In the genomic region with DNA sequence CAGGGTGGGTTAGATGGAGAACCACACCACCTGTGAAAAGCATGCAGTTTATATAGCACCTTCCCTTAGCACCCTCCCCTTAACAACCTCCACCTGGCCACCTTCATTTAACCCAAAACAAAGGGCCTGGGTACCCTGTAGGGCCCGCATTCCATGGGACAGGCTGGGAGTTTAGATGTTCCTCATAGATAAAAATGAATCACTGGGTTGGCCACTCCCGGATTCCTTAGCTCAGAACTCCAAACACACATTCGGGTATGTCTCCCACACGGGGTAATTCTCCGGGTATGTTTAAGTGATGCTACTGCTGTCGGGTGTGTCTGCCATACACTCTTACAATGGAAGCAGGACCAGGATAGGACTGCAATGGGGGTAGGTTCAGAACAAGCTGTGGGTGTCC, we compare ENCODE assay signal across 2 cellular contexts.
TF ChIP-seq lines count a peak whose summit lies in the region.

No MANE protein-coding gene starts in this region.

TF ChIP-seq in SK-N-SH treated with all-trans-retinoic acid at 6 μM for 48 hours, 23 proteins besides CTCF, POLR2A, EP300 and RAD21 (continued from another document):
- TF ChIP-seq, protein P1, sequence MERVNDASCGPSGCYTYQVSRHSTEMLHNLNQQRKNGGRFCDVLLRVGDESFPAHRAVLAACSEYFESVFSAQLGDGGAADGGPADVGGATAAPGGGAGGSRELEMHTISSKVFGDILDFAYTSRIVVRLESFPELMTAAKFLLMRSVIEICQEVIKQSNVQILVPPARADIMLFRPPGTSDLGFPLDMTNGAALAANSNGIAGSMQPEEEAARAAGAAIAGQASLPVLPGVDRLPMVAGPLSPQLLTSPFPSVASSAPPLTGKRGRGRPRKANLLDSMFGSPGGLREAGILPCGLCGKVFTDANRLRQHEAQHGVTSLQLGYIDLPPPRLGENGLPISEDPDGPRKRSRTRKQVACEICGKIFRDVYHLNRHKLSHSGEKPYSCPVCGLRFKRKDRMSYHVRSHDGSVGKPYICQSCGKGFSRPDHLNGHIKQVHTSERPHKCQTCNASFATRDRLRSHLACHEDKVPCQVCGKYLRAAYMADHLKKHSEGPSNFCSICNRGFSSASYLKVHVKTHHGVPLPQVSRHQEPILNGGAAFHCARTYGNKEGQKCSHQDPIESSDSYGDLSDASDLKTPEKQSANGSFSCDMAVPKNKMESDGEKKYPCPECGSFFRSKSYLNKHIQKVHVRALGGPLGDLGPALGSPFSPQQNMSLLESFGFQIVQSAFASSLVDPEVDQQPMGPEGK (CRISPR knock-in tag; IDR thresholded peaks at IDR 0.05; ENCODE audit: borderline replicate concordance) = no peak
- TF ChIP-seq OSR1 (CRISPR knock-in tag; IDR thresholded peaks at IDR 0.05) = no peak
- no peak for TF ChIP-seq ZC3H10 (CRISPR knock-in tag; IDR thresholded peaks at IDR 0.05)
- TF ChIP-seq BACH2 (CRISPR knock-in tag; IDR thresholded peaks at IDR 0.05; ENCODE audit: borderline replicate concordance) = no peak
- TF ChIP-seq, protein P2, sequence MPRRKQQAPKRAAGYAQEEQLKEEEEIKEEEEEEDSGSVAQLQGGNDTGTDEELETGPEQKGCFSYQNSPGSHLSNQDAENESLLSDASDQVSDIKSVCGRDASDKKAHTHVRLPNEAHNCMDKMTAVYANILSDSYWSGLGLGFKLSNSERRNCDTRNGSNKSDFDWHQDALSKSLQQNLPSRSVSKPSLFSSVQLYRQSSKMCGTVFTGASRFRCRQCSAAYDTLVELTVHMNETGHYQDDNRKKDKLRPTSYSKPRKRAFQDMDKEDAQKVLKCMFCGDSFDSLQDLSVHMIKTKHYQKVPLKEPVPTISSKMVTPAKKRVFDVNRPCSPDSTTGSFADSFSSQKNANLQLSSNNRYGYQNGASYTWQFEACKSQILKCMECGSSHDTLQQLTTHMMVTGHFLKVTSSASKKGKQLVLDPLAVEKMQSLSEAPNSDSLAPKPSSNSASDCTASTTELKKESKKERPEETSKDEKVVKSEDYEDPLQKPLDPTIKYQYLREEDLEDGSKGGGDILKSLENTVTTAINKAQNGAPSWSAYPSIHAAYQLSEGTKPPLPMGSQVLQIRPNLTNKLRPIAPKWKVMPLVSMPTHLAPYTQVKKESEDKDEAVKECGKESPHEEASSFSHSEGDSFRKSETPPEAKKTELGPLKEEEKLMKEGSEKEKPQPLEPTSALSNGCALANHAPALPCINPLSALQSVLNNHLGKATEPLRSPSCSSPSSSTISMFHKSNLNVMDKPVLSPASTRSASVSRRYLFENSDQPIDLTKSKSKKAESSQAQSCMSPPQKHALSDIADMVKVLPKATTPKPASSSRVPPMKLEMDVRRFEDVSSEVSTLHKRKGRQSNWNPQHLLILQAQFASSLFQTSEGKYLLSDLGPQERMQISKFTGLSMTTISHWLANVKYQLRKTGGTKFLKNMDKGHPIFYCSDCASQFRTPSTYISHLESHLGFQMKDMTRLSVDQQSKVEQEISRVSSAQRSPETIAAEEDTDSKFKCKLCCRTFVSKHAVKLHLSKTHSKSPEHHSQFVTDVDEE (CRISPR knock-in tag; IDR thresholded peaks at IDR 0.05) = no peak
- no peak for TF ChIP-seq GLIS3 (CRISPR knock-in tag; IDR thresholded peaks at IDR 0.05)
- no peak for TF ChIP-seq RARB (CRISPR knock-in tag; IDR thresholded peaks at IDR 0.05)
- TF ChIP-seq ZNF70 (CRISPR knock-in tag; IDR thresholded peaks at IDR 0.05) = no peak
- TF ChIP-seq ARNTL (CRISPR knock-in tag; IDR thresholded peaks at IDR 0.05; ENCODE audit: borderline replicate concordance, low read depth) = no peak
- no peak for TF ChIP-seq ZFP3 (CRISPR knock-in tag; IDR thresholded peaks at IDR 0.05)
- TF ChIP-seq PPARA (CRISPR knock-in tag; IDR thresholded peaks at IDR 0.05; ENCODE audit: borderline replicate concordance) = no peak
- no peak for TF ChIP-seq SNAI2 (CRISPR knock-in tag; IDR thresholded peaks at IDR 0.05)
- TF ChIP-seq CSDC2 (CRISPR knock-in tag; IDR thresholded peaks at IDR 0.05) = no peak
- TF ChIP-seq ESRRG (CRISPR knock-in tag; IDR thresholded peaks at IDR 0.05) = no peak
- no peak for TF ChIP-seq TCF4 (CRISPR knock-in tag; IDR thresholded peaks at IDR 0.05; ENCODE audit: borderline replicate concordance)
- TF ChIP-seq ISL1 (CRISPR knock-in tag; IDR thresholded peaks at IDR 0.05) = no peak
- TF ChIP-seq, protein P3, sequence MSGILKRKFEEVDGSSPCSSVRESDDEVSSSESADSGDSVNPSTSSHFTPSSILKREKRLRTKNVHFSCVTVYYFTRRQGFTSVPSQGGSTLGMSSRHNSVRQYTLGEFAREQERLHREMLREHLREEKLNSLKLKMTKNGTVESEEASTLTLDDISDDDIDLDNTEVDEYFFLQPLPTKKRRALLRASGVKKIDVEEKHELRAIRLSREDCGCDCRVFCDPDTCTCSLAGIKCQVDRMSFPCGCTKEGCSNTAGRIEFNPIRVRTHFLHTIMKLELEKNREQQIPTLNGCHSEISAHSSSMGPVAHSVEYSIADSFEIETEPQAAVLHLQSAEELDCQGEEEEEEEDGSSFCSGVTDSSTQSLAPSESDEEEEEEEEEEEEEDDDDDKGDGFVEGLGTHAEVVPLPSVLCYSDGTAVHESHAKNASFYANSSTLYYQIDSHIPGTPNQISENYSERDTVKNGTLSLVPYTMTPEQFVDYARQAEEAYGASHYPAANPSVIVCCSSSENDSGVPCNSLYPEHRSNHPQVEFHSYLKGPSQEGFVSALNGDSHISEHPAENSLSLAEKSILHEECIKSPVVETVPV (CRISPR knock-in tag; IDR thresholded peaks at IDR 0.05) = no peak
TF ChIP-seq in SK-N-SH treated with all-trans-retinoic acid at 6 μM for 48 hours: peak in this region for 0.

TF ChIP-seq in SK-N-SH, 30 proteins besides CTCF, POLR2A, EP300 and RAD21:
- TF ChIP-seq NRF1 (IDR thresholded peaks at IDR 0.05; ENCODE audit: low read depth, low read length) (no peak), TAF1 (IDR thresholded peaks at IDR 0.05; ENCODE audit: borderline replicate concordance, low read depth, low read length) (no peak), RCOR1 (IDR thresholded peaks at IDR 0.05; ENCODE audit: low read length) (no peak), FOXJ3 (CRISPR knock-in tag; IDR thresholded peaks at IDR 0.05) (no peak), EZH2phosphoT487 (IDR thresholded peaks at IDR 0.05; ENCODE audit: borderline replicate concordance, low read depth) (no peak), MXI1 (IDR thresholded peaks at IDR 0.05; ENCODE audit: low read depth, low read length) (no peak)
- TF ChIP-seq, protein P4, sequence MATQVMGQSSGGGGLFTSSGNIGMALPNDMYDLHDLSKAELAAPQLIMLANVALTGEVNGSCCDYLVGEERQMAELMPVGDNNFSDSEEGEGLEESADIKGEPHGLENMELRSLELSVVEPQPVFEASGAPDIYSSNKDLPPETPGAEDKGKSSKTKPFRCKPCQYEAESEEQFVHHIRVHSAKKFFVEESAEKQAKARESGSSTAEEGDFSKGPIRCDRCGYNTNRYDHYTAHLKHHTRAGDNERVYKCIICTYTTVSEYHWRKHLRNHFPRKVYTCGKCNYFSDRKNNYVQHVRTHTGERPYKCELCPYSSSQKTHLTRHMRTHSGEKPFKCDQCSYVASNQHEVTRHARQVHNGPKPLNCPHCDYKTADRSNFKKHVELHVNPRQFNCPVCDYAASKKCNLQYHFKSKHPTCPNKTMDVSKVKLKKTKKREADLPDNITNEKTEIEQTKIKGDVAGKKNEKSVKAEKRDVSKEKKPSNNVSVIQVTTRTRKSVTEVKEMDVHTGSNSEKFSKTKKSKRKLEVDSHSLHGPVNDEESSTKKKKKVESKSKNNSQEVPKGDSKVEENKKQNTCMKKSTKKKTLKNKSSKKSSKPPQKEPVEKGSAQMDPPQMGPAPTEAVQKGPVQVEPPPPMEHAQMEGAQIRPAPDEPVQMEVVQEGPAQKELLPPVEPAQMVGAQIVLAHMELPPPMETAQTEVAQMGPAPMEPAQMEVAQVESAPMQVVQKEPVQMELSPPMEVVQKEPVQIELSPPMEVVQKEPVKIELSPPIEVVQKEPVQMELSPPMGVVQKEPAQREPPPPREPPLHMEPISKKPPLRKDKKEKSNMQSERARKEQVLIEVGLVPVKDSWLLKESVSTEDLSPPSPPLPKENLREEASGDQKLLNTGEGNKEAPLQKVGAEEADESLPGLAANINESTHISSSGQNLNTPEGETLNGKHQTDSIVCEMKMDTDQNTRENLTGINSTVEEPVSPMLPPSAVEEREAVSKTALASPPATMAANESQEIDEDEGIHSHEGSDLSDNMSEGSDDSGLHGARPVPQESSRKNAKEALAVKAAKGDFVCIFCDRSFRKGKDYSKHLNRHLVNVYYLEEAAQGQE (IDR thresholded peaks at IDR 0.05; ENCODE audit: low read depth, low read length) = no peak
- TF ChIP-seq, protein P5, sequence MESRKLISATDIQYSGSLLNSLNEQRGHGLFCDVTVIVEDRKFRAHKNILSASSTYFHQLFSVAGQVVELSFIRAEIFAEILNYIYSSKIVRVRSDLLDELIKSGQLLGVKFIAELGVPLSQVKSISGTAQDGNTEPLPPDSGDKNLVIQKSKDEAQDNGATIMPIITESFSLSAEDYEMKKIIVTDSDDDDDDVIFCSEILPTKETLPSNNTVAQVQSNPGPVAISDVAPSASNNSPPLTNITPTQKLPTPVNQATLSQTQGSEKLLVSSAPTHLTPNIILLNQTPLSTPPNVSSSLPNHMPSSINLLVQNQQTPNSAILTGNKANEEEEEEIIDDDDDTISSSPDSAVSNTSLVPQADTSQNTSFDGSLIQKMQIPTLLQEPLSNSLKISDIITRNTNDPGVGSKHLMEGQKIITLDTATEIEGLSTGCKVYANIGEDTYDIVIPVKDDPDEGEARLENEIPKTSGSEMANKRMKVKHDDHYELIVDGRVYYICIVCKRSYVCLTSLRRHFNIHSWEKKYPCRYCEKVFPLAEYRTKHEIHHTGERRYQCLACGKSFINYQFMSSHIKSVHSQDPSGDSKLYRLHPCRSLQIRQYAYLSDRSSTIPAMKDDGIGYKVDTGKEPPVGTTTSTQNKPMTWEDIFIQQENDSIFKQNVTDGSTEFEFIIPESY (IDR thresholded peaks at IDR 0.05; ENCODE audit: borderline replicate concordance, low read depth) = no peak
